8 cellular contexts compared by ENCODE assay signal in the genomic region with DNA sequence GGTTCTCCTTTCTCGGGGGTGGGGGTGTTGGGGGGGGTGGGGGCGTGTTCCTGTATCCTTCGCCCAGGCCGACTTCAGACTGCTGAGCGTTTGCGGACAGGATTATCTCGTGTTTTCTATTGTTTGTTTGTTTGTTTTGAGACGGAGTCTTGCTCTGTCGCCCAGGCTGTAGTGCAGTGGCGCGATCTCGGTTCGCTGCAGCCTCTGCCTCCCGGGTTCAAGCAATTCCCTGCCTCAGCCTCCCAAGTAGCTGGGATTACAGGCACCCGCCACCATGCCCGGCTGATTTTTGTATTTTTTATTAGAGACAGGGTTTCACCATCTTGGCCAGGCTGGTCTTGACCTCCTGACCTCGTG. TPM values are rescaled to one million over a fixed set of nuclear protein-coding genes. Genes with fewer than 3 reads are reported as not detected.
DNase-seq lines count a peak whose midpoint lies in the region; ATAC-seq and TF ChIP-seq lines count a peak whose summit lies in the region.
"Not testable (repeated sequence)": the region's sequence is repeated elsewhere in the genome, so short reads cannot be mapped to it uniquely, and the experiment has no call there.

No MANE protein-coding gene starts in this region.

- not testable (repeated sequence) for H3K4me1 ChIP-seq in ES-I3 (ENCODE audit: insufficient read depth, low read length); Peyer's patch; cardiac muscle cell (ENCODE audit: low read depth); mesodermal cell (ENCODE audit: control insufficient read depth, insufficient read depth, low read length, poor library complexity, severe bottlenecking); gastrocnemius medialis; upper lobe of right lung

- not testable (repeated sequence) for H3K9me3 ChIP-seq in ES-I3 (ENCODE audit: control insufficient read depth, insufficient read depth, low read length); Peyer's patch; cardiac muscle cell (ENCODE audit: low read depth); mesodermal cell (ENCODE audit: control insufficient read depth, low read length); gastrocnemius medialis; upper lobe of right lung

- not testable (repeated sequence) for H3K27ac Mint-ChIP-seq in activated naive CD4-positive, alpha-beta T cell treated with anti-CD3 and anti-CD28 coated beads for 36 hours

- in situ Hi-C loops in gastrocnemius medialis (cut with MboI; ENCODE audit: low sequenced_read_pairs in 4 of 4) = not testable (repeated sequence)

- not testable (repeated sequence) for TF ChIP-seq POLR2A in Peyer's patch (IDR thresholded peaks at IDR 0.05); gastrocnemius medialis (IDR thresholded peaks at IDR 0.05)

- peak overlapping the region; percentile 67 for H3K4me3 Mint-ChIP-seq in activated naive CD4-positive, alpha-beta T cell treated with anti-CD3 and anti-CD28 coated beads for 36 hours

- H3K9me3 Mint-ChIP-seq in activated naive CD4-positive, alpha-beta T cell treated with anti-CD3 and anti-CD28 coated beads for 36 hours = not testable (repeated sequence)

- not testable (repeated sequence) for H3K36me3 ChIP-seq in ES-I3 (ENCODE audit: insufficient read depth, low read length); Peyer's patch; cardiac muscle cell; mesodermal cell (ENCODE audit: control insufficient read depth, insufficient read depth, low read length); gastrocnemius medialis; upper lobe of right lung

- not testable (repeated sequence) for H3K27me3 Mint-ChIP-seq in activated naive CD4-positive, alpha-beta T cell treated with anti-CD3 and anti-CD28 coated beads for 36 hours (ENCODE audit: low read depth)

- CTCF ChIA-PET in activated naive CD4-positive, alpha-beta T cell treated with anti-CD3 and anti-CD28 coated beads for 36 hours (lab: Charles Lee) = not testable (repeated sequence)

- H3K27me3 ChIP-seq in Peyer's patch, gastrocnemius medialis, upper lobe of right lung: not testable (repeated sequence)
- H3K27me3 ChIP-seq in cardiac muscle cell = peaks cover 17% of the 10 kb centered on the region

- WGBS in mesodermal cell (ENCODE audit: insufficient coverage in 2 of 2), 2 experiments = 28 to 33% methylated on average over 10 to 13 of the region's 17 CpGs

- H3K36me3 Mint-ChIP-seq in activated naive CD4-positive, alpha-beta T cell treated with anti-CD3 and anti-CD28 coated beads for 36 hours (ENCODE audit: low read depth) = not testable (repeated sequence)

- peak overlapping the region; percentile 26 to 53 (median 43) for H3K4me3 ChIP-seq in Peyer's patch
- peak overlapping the region; percentile 68 for H3K4me3 ChIP-seq in coronary artery
- H3K4me3 ChIP-seq in cardiac muscle cell = peak overlapping the region; percentile 23
- peak overlapping the region; percentile 33 for H3K4me3 ChIP-seq in mesodermal cell (ENCODE audit: extremely low read depth, insufficient read depth, low read length, poor library complexity, severe bottlenecking)
- H3K4me3 ChIP-seq in gastrocnemius medialis = peak overlapping the region; percentile 59 to 75 (median 68)
- peak overlapping the region; percentile 54 for H3K4me3 ChIP-seq in upper lobe of right lung

- not testable (repeated sequence) for DNase-seq in Peyer's patch; activated naive CD4-positive, alpha-beta T cell treated with anti-CD3 and anti-CD28 coated beads for 36 hours; coronary artery (ENCODE audit: low spot score); cardiac muscle cell (ENCODE audit: low read depth in 1 of 2, low spot score in 1 of 2); gastrocnemius medialis
- peak; percentile 45 for DNase-seq in upper lobe of right lung

- peak overlapping the region in 1 of 4 donors; percentile 3 for H3K27ac ChIP-seq in Peyer's patch
- not testable (repeated sequence) for H3K27ac ChIP-seq in coronary artery; cardiac muscle cell; mesodermal cell (ENCODE audit: low read depth, low read length, severe bottlenecking); gastrocnemius medialis
- peak overlapping the region; percentile 72 for H3K27ac ChIP-seq in upper lobe of right lung

- intact Hi-C loops in activated naive CD4-positive, alpha-beta T cell treated with anti-CD3 and anti-CD28 coated beads for 36 hours (cut with micrococcal nuclease) = loop anchor here (5.0 kb wide), 1 partner anchor 73 kb away; no protein-coding TSS in a partner anchor
- intact Hi-C loops in gastrocnemius medialis (cut with DNase I; ENCODE audit: low total_unique reads); upper lobe of right lung (cut with DNase I): not testable (repeated sequence)

- not testable (repeated sequence) for TF ChIP-seq CTCF in Peyer's patch (IDR thresholded peaks at IDR 0.05); coronary artery (IDR thresholded peaks at IDR 0.05); cardiac muscle cell (IDR thresholded peaks at IDR 0.05; ENCODE audit: low read depth, low read length); gastrocnemius medialis (IDR thresholded peaks at IDR 0.05 in 4 of 5, conservative IDR thresholded peaks at IDR 0.05 in 1 of 5); upper lobe of right lung (IDR thresholded peaks at IDR 0.05)

- H3K4me1 Mint-ChIP-seq in activated naive CD4-positive, alpha-beta T cell treated with anti-CD3 and anti-CD28 coated beads for 36 hours (ENCODE audit: low read depth) = not testable (repeated sequence)

- H3K9ac ChIP-seq in ES-I3 (ENCODE audit: low read depth, low read length) = peak overlapping the region; percentile 65; the same call in 1 of the 2 replicates

- peak in 1 of 2 donors; percentile 3 for ATAC-seq in gastrocnemius medialis
- not testable (repeated sequence) for ATAC-seq in upper lobe of right lung

RNA-seq across cellular contexts. Expression of a gene that starts 31.1 kb away (rescaled TPM):
- total RNA-seq in Peyer's patch (100 to 1,000 TPM in 3 of 4 donors, 10 to 100 TPM in 1; 48.7 to 178 (median 137) TPM), cardiac muscle cell (13.6 and 17.9 TPM in 2 replicates), gastrocnemius medialis (1 to 10 TPM; 2.5 to 8.7 (median 4.9) TPM), upper lobe of right lung (54.0 TPM)
- total RNA-seq in activated naive CD4-positive, alpha-beta T cell treated with anti-CD3 and anti-CD28 coated beads for 36 hours = 10 to 100 TPM; 12.7 to 13.6 TPM
- 14.0 and 18.1 TPM in 2 replicates for polyA plus RNA-seq in cardiac muscle cell
- 22.3 TPM for polyA plus RNA-seq in mesodermal cell (2013, experiment 1 of 2)
- polyA plus RNA-seq in mesodermal cell (2013, experiment 2 of 2) = 18.0 TPM
